In genomic region chr6:89829591-89830384, GRCh38 we compare ENCODE assay signal across 8 cellular contexts. TPM values are rescaled to one million over a fixed set of nuclear protein-coding genes. Genes with fewer than 3 reads are reported as not detected.
DNase-seq lines count a peak whose midpoint lies in the region; ATAC-seq, FAIRE-seq and TF ChIP-seq lines count a peak whose summit lies in the region.

Gene CASP8AP2, plus strand, starts transcription at chr6:89829880.

- POLR2A ChIA-PET in endothelial cell of umbilical vein (lab: Charles Lee) = interaction anchor here (0.6 to 1.3 kb wide), 4 partner anchors 10 to 749 kb away, joined by 4 to 12 read pairs (median 5); partner anchors contain the start of genes MDN1 and PNRC1

- peak; percentile 93 for DNase-seq in Calu3
- DNase-seq in activated CD8-positive, alpha-beta memory T cell treated with anti-CD3 and anti-CD28 coated beads, Interleukin-2, amount 50 U/mL, for 4 hours = peak; percentile 92
- DNase-seq in endothelial cell of umbilical vein (ENCODE audit: low read depth, low spot score) = peak; percentile 100
- DNase-seq in middle frontal gyrus (ENCODE audit: extremely low spot score, low spot score) = peak; percentile 96
- peak; percentile 86 to 90 for DNase-seq in stimulated activated CD8-positive, alpha-beta memory T cell treated with anti-CD3 and anti-CD28 coated beads, Interleukin-2, amount 100 ng/mL, for 48 hours (ENCODE audit: low read depth in 2 of 2)

- no peaks in the 10 kb centered on the region for H3K9me1 ChIP-seq in endothelial cell of umbilical vein (replicated peaks; ENCODE audit: control insufficient read depth, extremely low read depth, insufficient read depth, low read length)

- peak within 1 kb of the TSS; percentile 80 for H3K4me2 ChIP-seq in OCI-LY1 (ENCODE audit: low read length)
- peak within 1 kb of the TSS; percentile 99 for H3K4me2 ChIP-seq in endothelial cell of umbilical vein (ENCODE audit: insufficient read depth, low read length)

- ATAC-seq in GM21447 (IDR thresholded peaks at IDR 0.05; ENCODE audit: unreplicated experiment) = peak; percentile 97

- H3K4me3 Mint-ChIP-seq in Calu3 (ENCODE audit: low read depth, unreplicated experiment) = peak within 1 kb of the TSS; percentile 98

- TF ChIP-seq POLR2A in endothelial cell of umbilical vein (IDR thresholded peaks at IDR 0.05; ENCODE audit: low read depth, low read length) = peak; percentile 50

- no peaks in the 10 kb centered on the region for H4K20me1 ChIP-seq in OCI-LY1 (ENCODE audit: insufficient read depth, low read length)
- no peaks in the 10 kb centered on the region for H4K20me1 ChIP-seq in endothelial cell of umbilical vein (replicated peaks; ENCODE audit: control insufficient read depth, extremely low read depth, insufficient read depth, low read length)

- dilution Hi-C loops in endothelial cell of umbilical vein (cut with MboI; ENCODE audit: extremely low pct_ligation_motif_present, low sequenced_read_pairs) = no loop called here

- peak within 1 kb of the TSS; percentile 90 for H3K27ac Mint-ChIP-seq in Calu3 (ENCODE audit: unreplicated experiment)

- H3K4me1 Mint-ChIP-seq in Calu3 (ENCODE audit: low read depth, unreplicated experiment) = peaks cover 13% of the 10 kb centered on the region

- H3K4me3 ChIP-seq in HUES64 (ENCODE audit: low read length) = peak within 1 kb of the TSS; percentile 97
- H3K4me3 ChIP-seq in OCI-LY1 (ENCODE audit: low read depth, low read length, poor library complexity, severe bottlenecking) = peak within 1 kb of the TSS; percentile 80
- peak within 1 kb of the TSS; percentile 94 to 97 (median 95) for H3K4me3 ChIP-seq in endothelial cell of umbilical vein (replicated peaks in 1 of 3; ENCODE audit: insufficient read depth in 1 of 3, low read depth in 1 of 3, low read length in 3 of 3)

- H3K27ac ChIP-seq in HUES64 (ENCODE audit: low read depth, low read length) (peak within 1 kb of the TSS; percentile 93), OCI-LY1 (ENCODE audit: low read depth, low read length, poor library complexity, severe bottlenecking) (peak within 1 kb of the TSS; percentile 74), endothelial cell of umbilical vein (ENCODE audit: insufficient read depth, low read depth, low read length) (peak within 1 kb of the TSS; percentile 42)

- H3K36me3 ChIP-seq in HUES64 (ENCODE audit: insufficient read depth, low read length) (peaks cover 26% of the 10 kb centered on the region), OCI-LY1 (ENCODE audit: insufficient read depth, low read length) (peaks cover 25% of the 10 kb centered on the region), endothelial cell of umbilical vein (ENCODE audit: control insufficient read depth in 2 of 2, extremely low read depth in 1 of 2, insufficient read depth in 2 of 2, low read length in 2 of 2) (peaks cover 0 to 7% of the 10 kb centered on the region in 2 experiments)

- H3K9me2 ChIP-seq in OCI-LY1 (ENCODE audit: low read depth, low read length) = no peaks in the 10 kb centered on the region

- H3K36me3 Mint-ChIP-seq in Calu3 (ENCODE audit: insufficient read depth, unreplicated experiment) = peaks cover 40% of the 10 kb centered on the region

- TF ChIP-seq CTCF in Calu3 (IDR thresholded peaks at IDR 0.05; ENCODE audit: unreplicated experiment) (no peak), OCI-LY1 (IDR thresholded peaks at IDR 0.05; ENCODE audit: low read length) (no peak), endothelial cell of umbilical vein (IDR thresholded peaks at IDR 0.05; ENCODE audit: extremely low read depth in 1 of 2, insufficient read depth in 1 of 2, low read depth in 1 of 2, low read length in 2 of 2) (no peak)

- intact Hi-C loops in Calu3 (cut with micrococcal nuclease; ENCODE audit: unreplicated experiment) = no loop called here
- intact Hi-C loops in endothelial cell of umbilical vein (cut with micrococcal nuclease) = loop anchor here (1.0 to 10.0 kb wide), 3 partner anchors 10 to 645 kb away; partner anchors contain the start of genes MDN1 and UBE2J1

- H3K9ac ChIP-seq in HUES64 (ENCODE audit: low read depth, low read length) = peak within 1 kb of the TSS; percentile 98
- peak within 1 kb of the TSS; percentile 89 for H3K9ac ChIP-seq in OCI-LY1 (ENCODE audit: low read length)
- H3K9ac ChIP-seq in endothelial cell of umbilical vein (replicated peaks; ENCODE audit: extremely low read depth, insufficient read depth, low read length) = peak within 1 kb of the TSS; percentile 82

- peaks cover 5% of the 10 kb centered on the region; the same call in 1 of the 2 replicates for H3F3A ChIP-seq in OCI-LY1 (ENCODE audit: insufficient read depth, low read length)

- no peaks in the 10 kb centered on the region for H3K27me3 Mint-ChIP-seq in Calu3 (ENCODE audit: unreplicated experiment)

- peaks cover 13% of the 10 kb centered on the region for H3K79me2 ChIP-seq in OCI-LY1 (ENCODE audit: insufficient read depth, low read length)
- peaks cover 19% of the 10 kb centered on the region for H3K79me2 ChIP-seq in endothelial cell of umbilical vein (ENCODE audit: control insufficient read depth, insufficient read depth, low read length)

- H2AFZ ChIP-seq in OCI-LY1 (ENCODE audit: low read length) = peak within 1 kb of the TSS; percentile 37; the same call in 1 of the 2 replicates
- H2AFZ ChIP-seq in endothelial cell of umbilical vein (ENCODE audit: low read depth, low read length) = peak within 1 kb of the TSS; percentile 97

- no peaks in the 10 kb centered on the region for H3K4me1 ChIP-seq in HUES64 (ENCODE audit: insufficient read depth, low read length)
- H3K4me1 ChIP-seq in OCI-LY1 (ENCODE audit: insufficient read depth, low read length, severe bottlenecking) = peaks cover 17% of the 10 kb centered on the region
- H3K4me1 ChIP-seq in endothelial cell of umbilical vein (ENCODE audit: control insufficient read depth, extremely low read depth, insufficient read depth, low read length) = peaks cover 10% of the 10 kb centered on the region

- peak; percentile 99 for FAIRE-seq in endothelial cell of umbilical vein (lab: Jason Lieb, UNC)

- H3K9me3 ChIP-seq in HUES64 (ENCODE audit: insufficient read depth, low read depth, low read length) (no peaks in the 10 kb centered on the region), OCI-LY1 (ENCODE audit: low read length) (no peaks in the 10 kb centered on the region), endothelial cell of umbilical vein (replicated peaks; ENCODE audit: control insufficient read depth, insufficient read depth, low read length) (no peaks in the 10 kb centered on the region)

- CTCF ChIA-PET in Calu3 (lab: Charles Lee) (interaction anchor here (0.7 to 1.8 kb wide), 5 partner anchors 10 to 111 kb away, joined by 3 to 10 read pairs (median 4); partner anchors contain the start of gene MDN1), endothelial cell of umbilical vein (lab: Charles Lee) (interaction anchor here (0.7 to 1.9 kb wide), 9 partner anchors 10 to 649 kb away, joined by 3 to 16 read pairs (median 4); partner anchors contain the start of gene MDN1)

- no peaks in the 10 kb centered on the region for H3K9me3 Mint-ChIP-seq in Calu3 (ENCODE audit: low read depth, unreplicated experiment)

- under 1% methylated on average over 41 of the region's 44 CpGs for WGBS in HUES64

- BruUV-seq in Calu3 (replicated peaks; lab: Mats Ljungman, UMichigan) (TSS peak; percentile 62), endothelial cell of umbilical vein (replicated peaks; lab: Mats Ljungman, UMichigan) (TSS peak; percentile 49)

- H3K27me3 ChIP-seq in HUES64 (ENCODE audit: insufficient read depth, low read length) = no peaks in the 10 kb centered on the region
- no peaks in the 10 kb centered on the region for H3K27me3 ChIP-seq in OCI-LY1 (ENCODE audit: insufficient read depth, low read length)
- no peaks in the 10 kb centered on the region for H3K27me3 ChIP-seq in endothelial cell of umbilical vein (ENCODE audit: control insufficient read depth in 2 of 2, insufficient read depth in 2 of 2, low read length in 2 of 2)

TF ChIP-seq in endothelial cell of umbilical vein, 7 proteins besides CTCF, POLR2A, EP300 and RAD21:
- TF ChIP-seq EZH2 (IDR thresholded peaks at IDR 0.05; ENCODE audit: borderline replicate concordance, low read depth, low read length, severe bottlenecking) = no peak
- TF ChIP-seq POLR2AphosphoS5 (IDR thresholded peaks at IDR 0.05; ENCODE audit: insufficient read depth, low read depth, low read length) = peak; percentile 59

RNA-seq across cellular contexts. Expression of gene CASP8AP2, which starts in this region (rescaled TPM):
- total RNA-seq in Calu3 (2022) (21.2 and 24.3 TPM in 2 replicates), endothelial cell of umbilical vein (20.2 and 22.0 TPM in 2 replicates)
- polyA plus RNA-seq in HUES64 (2013, experiment 1 of 2) = 18.8 TPM
- polyA plus RNA-seq in HUES64 (2013, experiment 2 of 2) = 19.8 TPM
- polyA plus RNA-seq in endothelial cell of umbilical vein = 3.4 and 4.7 TPM in 2 replicates
- polyA plus RNA-seq in endothelial cell of umbilical vein (2011; cell fraction: cytosol; rRNA removed) = 4.5 and 5.0 TPM in 2 replicates
- 17.6 and 23.7 TPM in 2 replicates for polyA plus RNA-seq in endothelial cell of umbilical vein (2011; cell fraction: nucleus; rRNA removed)
- 8.3 and 10.6 TPM in 2 replicates for polyA plus RNA-seq in endothelial cell of umbilical vein (2012)
- polyA minus RNA-seq in endothelial cell of umbilical vein = 19.0 and 21.0 TPM in 2 replicates
- 18.6 TPM for polyA minus RNA-seq in endothelial cell of umbilical vein (2011; cell fraction: cytosol; rRNA and poly(A)+ RNA removed)
- 20.1 and 34.3 TPM in 2 replicates for polyA minus RNA-seq in endothelial cell of umbilical vein (2011; cell fraction: nucleus; rRNA and poly(A)+ RNA removed)

Comparison
In these comparisons a context has a peak if more than half of its experiments do, and no peak if none do; other contexts are left out.
1. Peak in every context shown above with its lines: DNase-seq, ATAC-seq, H3K4me3 ChIP-seq and H3K27ac ChIP-seq.
2. H3K27ac ChIP-seq: peak in every context shown above with its lines; median percentile 93 in HUES64; 74 in OCI-LY1; 42 in endothelial cell of umbilical vein.